Comparison of ENCODE assay signal across 13 cellular contexts in genomic region chr20:50294164-50295088, GRCh38.
DNase-seq lines count a peak whose midpoint lies in the region; ATAC-seq lines count a peak whose summit lies in the region.
"Had no signal": no experiment of that assay in that cellular context is flagged by ENCODE, and none has a peak within 500 bp of the region (broad histone marks: within the 10 kb centered on the region; RNA-seq: fewer than 3 reads in every experiment).

No MANE protein-coding gene starts in this region.

- no peak overlapping the region for H3K4me3 ChIP-seq in H7 (ENCODE audit: insufficient read depth, low read depth, low read length)

- no peak for ATAC-seq in stimulated activated naive B cell treated with anti-CD40 and anti-IgM and Interleukin-4, amounts not matched to agents 10 μg/mL and 1 μg/mL and 100 μg/mL, for 72 hours (replicated peaks)
- ATAC-seq in GM19455 (IDR thresholded peaks at IDR 0.05; ENCODE audit: unreplicated experiment) (no peak), HG03565 (IDR thresholded peaks at IDR 0.05; ENCODE audit: unreplicated experiment) (no peak)
- ATAC-seq: activated CD8-positive, alpha-beta T cell treated with anti-CD3 and anti-CD28 coated beads for 36 hours; T-helper 17 cell had no signal

- H3K27ac Mint-ChIP-seq in stimulated activated naive B cell treated with anti-CD40 and anti-IgM and Interleukin-4, amounts not matched to agents 10 μg/mL and 1 μg/mL and 100 μg/mL, for 72 hours, result peak overlapping the region; percentile 34
- H3K27ac Mint-ChIP-seq: activated CD8-positive, alpha-beta T cell treated with anti-CD3 and anti-CD28 coated beads for 36 hours; mesothelial cell of epicardium; T-helper 17 cell had no signal

- H3K4me3 Mint-ChIP-seq in stimulated activated naive B cell treated with anti-CD40 and anti-IgM and Interleukin-4, amounts not matched to agents 10 μg/mL and 1 μg/mL and 100 μg/mL, for 72 hours, result no peak overlapping the region
- H3K4me3 Mint-ChIP-seq: activated CD8-positive, alpha-beta T cell treated with anti-CD3 and anti-CD28 coated beads for 36 hours; mesothelial cell of epicardium; T-helper 17 cell had no signal

- H3K9me3 Mint-ChIP-seq in stimulated activated naive B cell treated with anti-CD40 and anti-IgM and Interleukin-4, amounts not matched to agents 10 μg/mL and 1 μg/mL and 100 μg/mL, for 72 hours, result no peaks in the 10 kb centered on the region
- H3K9me3 Mint-ChIP-seq: activated CD8-positive, alpha-beta T cell treated with anti-CD3 and anti-CD28 coated beads for 36 hours; mesothelial cell of epicardium had no signal

- peaks cover 42 to 57% of the 10 kb centered on the region in 2 donors for H3K27me3 Mint-ChIP-seq in stimulated activated naive B cell treated with anti-CD40 and anti-IgM and Interleukin-4, amounts not matched to agents 10 μg/mL and 1 μg/mL and 100 μg/mL, for 72 hours

- H3K36me3 Mint-ChIP-seq in stimulated activated naive B cell treated with anti-CD40 and anti-IgM and Interleukin-4, amounts not matched to agents 10 μg/mL and 1 μg/mL and 100 μg/mL, for 72 hours, result no peaks in the 10 kb centered on the region
- H3K36me3 Mint-ChIP-seq: mesothelial cell of epicardium had no signal

- no peaks in the 10 kb centered on the region for H3K36me3 ChIP-seq in H7 (replicated peaks; ENCODE audit: control insufficient read depth, insufficient read depth, low read length)

- no peaks in the 10 kb centered on the region for H3K27me3 ChIP-seq in H7 (ENCODE audit: control insufficient read depth, insufficient read depth, low read length)

- peaks cover 21 to 23% of the 10 kb centered on the region in 2 donors for H3K4me1 Mint-ChIP-seq in stimulated activated naive B cell treated with anti-CD40 and anti-IgM and Interleukin-4, amounts not matched to agents 10 μg/mL and 1 μg/mL and 100 μg/mL, for 72 hours
- H3K4me1 Mint-ChIP-seq: mesothelial cell of epicardium had no signal

- peak; percentile 86 for DNase-seq in H7
- DNase-seq in RPMI7951 (ENCODE audit: low read depth), result peak; percentile 42
- DNase-seq in iPS-NIHi7 (ENCODE audit: extremely low spot score), result peak; percentile 49
- no peak for DNase-seq in stimulated activated naive B cell treated with anti-CD40 and anti-IgM and Interleukin-4, amounts not matched to agents 10 μg/mL and 1 μg/mL and 100 μg/mL, for 72 hours
- DNase-seq in SW 1271 (lab: John Stamatoyannopoulos, UW), result no peak
- DNase-seq in activated CD4-positive, alpha-beta T cell treated with anti-CD3 and anti-CD28 coated beads for 4 hours, result no peak
- DNase-seq: activated CD8-positive, alpha-beta T cell treated with anti-CD3 and anti-CD28 coated beads for 36 hours; hippocampal formation; NCI-H187; T-helper 17 cell had no signal

Comparison
In these comparisons a context has a peak if more than half of its experiments do, and no peak if none do; other contexts are left out.
1. DNase-seq: peak in H7 (single experiment), RPMI7951 (single experiment) and iPS-NIHi7 (single experiment); none in stimulated activated naive B cell treated with anti-CD40 and anti-IgM and Interleukin-4, amounts not matched to agents 10 μg/mL and 1 μg/mL and 100 μg/mL, for 72 hours (single experiment), SW 1271 (0 of 2) and activated CD4-positive, alpha-beta T cell treated with anti-CD3 and anti-CD28 coated beads for 4 hours (0 of 2).